In genomic region chr5:32707394-32707997, GRCh38 we compare ENCODE assay signal across 9 cellular contexts. TPM values are rescaled to one million over a fixed set of nuclear protein-coding genes. Genes with fewer than 3 reads are reported as not detected.
DNase-seq lines count a peak whose midpoint lies in the region; ATAC-seq, FAIRE-seq and TF ChIP-seq lines count a peak whose summit lies in the region.
"Had no signal": no experiment of that assay in that cellular context is flagged by ENCODE, and none has a peak within 500 bp of the region (broad histone marks: within the 10 kb centered on the region; RNA-seq: fewer than 3 reads in every experiment).

No MANE protein-coding gene starts in this region.

- no peak overlapping the region for H3K27ac ChIP-seq in K562 (ENCODE audit: extremely low read depth, low read depth, low read length)

- no peaks in the 10 kb centered on the region for H3K79me2 ChIP-seq in K562 (ENCODE audit: control insufficient read depth, insufficient read depth, low read length)

- H3K4me1 Mint-ChIP-seq in nephron, result peaks cover 16% of the 10 kb centered on the region
- H3K4me1 Mint-ChIP-seq in T-helper 2 cell treated with Interferon-gamma antibody and Interleukin-4, amounts not matched to agents 5 μg/mL and 100 μg/mL, for 36 hours (ENCODE audit: low read depth), result peaks cover 16% of the 10 kb centered on the region

- POLR2A ChIA-PET in K562 (lab: Yijun Ruan, JAX), result no interaction called here

- TF ChIP-seq EP300 in K562 (IDR thresholded peaks at IDR 0.05; ENCODE audit: low read length), result no peak

- no peaks in the 10 kb centered on the region for H3K36me3 ChIP-seq in K562 (ENCODE audit: control insufficient read depth, insufficient read depth, low read length)

- H3K27me3 Mint-ChIP-seq in nephron (ENCODE audit: low read depth), result peaks cover 63% of the 10 kb centered on the region
- peaks cover 49% of the 10 kb centered on the region for H3K27me3 Mint-ChIP-seq in T-helper 2 cell treated with Interferon-gamma antibody and Interleukin-4, amounts not matched to agents 5 μg/mL and 100 μg/mL, for 36 hours (ENCODE audit: low read depth)

- ATAC-seq in K562, result peak; percentile 28; the same call in 1 of the 3 replicates

- H3K4me2 ChIP-seq in K562 (ENCODE audit: insufficient read depth, low read length), result no peak overlapping the region

- no peak for TF ChIP-seq POLR2A in K562 (conservative IDR thresholded peaks at IDR 0.05)

- peak; percentile 39 to 52 (median 50); a peak in 5 of 6 replicates for TF ChIP-seq CTCF in K562 (IDR thresholded peaks at IDR 0.05 in 2 of 3, conservative IDR thresholded peaks at IDR 0.05 in 1 of 3; ENCODE audit: insufficient read depth in 2 of 3, low read depth in 1 of 3, low read length in 3 of 3)
- TF ChIP-seq CTCF in nephron (IDR thresholded peaks at IDR 0.05; ENCODE audit: unreplicated experiment in 3 of 3), result peak; percentile 43 to 64 (median 53)

- DNase-seq in EL (peak; percentile 53), LoVo (ENCODE audit: low spot score) (peak; percentile 37), K562 (ENCODE audit: extremely low read depth in 1 of 4, low spot score in 3 of 4) (peak in 1 of 4 experiments; percentile 27), GM19240 (ENCODE audit: insufficient read length, low spot score) (no peak), epidermal melanocyte (ENCODE audit: insufficient read length, low spot score) (no peak), cerebellum (ENCODE audit: low spot score) (no peak)
- no peak for DNase-seq in T-helper 2 cell treated with Interferon-gamma antibody and Interleukin-4, amounts not matched to agents 5 μg/mL and 100 μg/mL, for 36 hours (ENCODE audit: low spot score)
- DNase-seq: activated naive CD4-positive, alpha-beta T cell treated with anti-CD3 and anti-CD28 coated beads, Interleukin-2, amount 10 ng/mL, durations not matched to agents 7 days and 5 days had no signal

- H3K27me3 ChIP-seq in K562 (ENCODE audit: control insufficient read depth in 2 of 2, insufficient read depth in 2 of 2, low read length in 2 of 2), result peaks cover 8 to 27% of the 10 kb centered on the region in 2 experiments; a peak in 3 of 5 replicates

- WGBS in K562 (ENCODE audit: insufficient coverage, low coverage, missing lambda C conversion rate), result 6% methylated on average over 2 of the region's 2 CpGs

- H3K27ac Mint-ChIP-seq in nephron, result peak overlapping the region in 2 of 3 experiments; percentile 7 to 57
- H3K27ac Mint-ChIP-seq in T-helper 2 cell treated with Interferon-gamma antibody and Interleukin-4, amounts not matched to agents 5 μg/mL and 100 μg/mL, for 36 hours, result no peak overlapping the region
- H3K27ac Mint-ChIP-seq: activated naive CD4-positive, alpha-beta T cell treated with anti-CD3 and anti-CD28 coated beads, Interleukin-2, amount 10 ng/mL, durations not matched to agents 7 days and 5 days had no signal

- H3K36me3 Mint-ChIP-seq in nephron (ENCODE audit: low read depth), result no peaks in the 10 kb centered on the region
- peaks cover 1% of the 10 kb centered on the region for H3K36me3 Mint-ChIP-seq in T-helper 2 cell treated with Interferon-gamma antibody and Interleukin-4, amounts not matched to agents 5 μg/mL and 100 μg/mL, for 36 hours (ENCODE audit: low read depth)
- H3K36me3 Mint-ChIP-seq: activated naive CD4-positive, alpha-beta T cell treated with anti-CD3 and anti-CD28 coated beads, Interleukin-2, amount 10 ng/mL, durations not matched to agents 7 days and 5 days had no signal

- no peak overlapping the region for H2AFZ ChIP-seq in K562 (ENCODE audit: low read depth, low read length)

- intact Hi-C loops in K562 (cut with micrococcal nuclease), result loop anchor here (1.0 to 10.0 kb wide), 3 partner anchors 237 to 715 kb away; no protein-coding TSS in a partner anchor

- CTCF ChIA-PET in K562 (lab: Yijun Ruan, JAX; ENCODE audit: low intra/inter-chr PET ratio), result no interaction called here

- peak; percentile 17 to 60; a peak in 2 of 4 replicates for TF ChIP-seq RAD21 in K562 (CRISPR knock-in tag; conservative IDR thresholded peaks at IDR 0.05 in 1 of 2, IDR thresholded peaks at IDR 0.05 in 1 of 2)

- no peaks in the 10 kb centered on the region for H3K9me3 ChIP-seq in K562 (replicated peaks; ENCODE audit: control insufficient read depth, insufficient read depth, low read depth, low read length)

- in situ Hi-C loops in K562 (cut with MboI), result no loop called here

- H3K9me3 Mint-ChIP-seq in nephron, result peaks cover 2% of the 10 kb centered on the region
- H3K9me3 Mint-ChIP-seq in T-helper 2 cell treated with Interferon-gamma antibody and Interleukin-4, amounts not matched to agents 5 μg/mL and 100 μg/mL, for 36 hours, result no peaks in the 10 kb centered on the region
- H3K9me3 Mint-ChIP-seq: activated naive CD4-positive, alpha-beta T cell treated with anti-CD3 and anti-CD28 coated beads, Interleukin-2, amount 10 ng/mL, durations not matched to agents 7 days and 5 days had no signal

- H3K9ac ChIP-seq in K562 (ENCODE audit: insufficient read depth in 1 of 2, low read depth in 2 of 2, low read length in 2 of 2), result no peak overlapping the region

- no peak overlapping the region for H3K4me3 ChIP-seq in K562

- H4K20me1 ChIP-seq in K562 (replicated peaks; ENCODE audit: control insufficient read depth, insufficient read depth, low read length), result no peaks in the 10 kb centered on the region

- BruUV-seq in K562 (replicated peaks; lab: Mats Ljungman, UMichigan), result no TSS peak

- peak; percentile 49 for FAIRE-seq in K562 (lab: Jason Lieb, UNC)

- no peaks in the 10 kb centered on the region for H3K9me1 ChIP-seq in K562 (ENCODE audit: control insufficient read depth, insufficient read depth, low read length)

- peaks cover 0 to 18% of the 10 kb centered on the region in 2 experiments; a peak in 2 of 5 replicates for H3K4me1 ChIP-seq in K562 (replicated peaks in 1 of 2; ENCODE audit: control insufficient read depth in 2 of 2, insufficient read depth in 2 of 2, low read length in 2 of 2)

- peak overlapping the region; percentile 34 to 72 (median 65) for H3K4me3 Mint-ChIP-seq in nephron
- H3K4me3 Mint-ChIP-seq in T-helper 2 cell treated with Interferon-gamma antibody and Interleukin-4, amounts not matched to agents 5 μg/mL and 100 μg/mL, for 36 hours, result no peak overlapping the region
- H3K4me3 Mint-ChIP-seq: activated naive CD4-positive, alpha-beta T cell treated with anti-CD3 and anti-CD28 coated beads, Interleukin-2, amount 10 ng/mL, durations not matched to agents 7 days and 5 days had no signal

TF ChIP-seq in K562, 482 proteins besides CTCF, POLR2A, EP300 and RAD21 (continues in another document):
- TF ChIP-seq NCOR1 (IDR thresholded peaks at IDR 0.05) (no peak), REST (CRISPR knock-in tag; IDR thresholded peaks at IDR 0.05; ENCODE audit: low read depth) (no peak), ZZZ3 (IDR thresholded peaks at IDR 0.05) (no peak), CBX1 (IDR thresholded peaks at IDR 0.05; ENCODE audit: low read depth) (no peak)

RNA-seq across cellular contexts. Expression of gene NPR3, which starts 3.6 kb away (rescaled TPM):
- total RNA-seq in K562 (2011; cell fraction: chromatin; rRNA removed; ENCODE audit: low replicate concordance), result 0.14 and 0.42 TPM in 2 replicates
- 0.13 TPM in 1 of 2 replicates, not detected in the other for total RNA-seq in K562 (2011; cell fraction: nucleolus; rRNA removed)
- 0.15 TPM in 1 of 2 replicates, not detected in the other for total RNA-seq in K562 (2011; cell fraction: nucleoplasm; rRNA removed)
- total RNA-seq in K562 (2014; rRNA removed) (0.05 TPM in 1 of 2 replicates, not detected in the other), K562 (2014; rRNA removed; fragmentation: Illumina TruSeq; extraction: Trizol) (0.03 and 0.11 TPM in 2 replicates), K562 (2015; rRNA removed; fragmentation: Illumina TruSeq; extraction: Trizol) (0.04 TPM in 1 of 2 replicates, not detected in the other), K562 (2021) (0.04 TPM in 1 of 2 replicates, not detected in the other), cerebellum (3.6 TPM)
- polyA plus RNA-seq in K562 (2011; rRNA removed) (0.03 and 0.05 TPM in 2 replicates), K562 (2014; fragmentation: Illumina TruSeq; extraction: Trizol) (0.03 TPM in 1 of 2 replicates, not detected in the other), K562 (2014; fragmentation: Nextera tagmentation; extraction: Ambion mirVana) (not detected), K562 (2014; rRNA removed) (0.01 TPM in 1 of 2 replicates, not detected in the other)
- polyA plus RNA-seq in K562 (2011; cell fraction: cytosol; rRNA removed), result 0.01 TPM in 1 of 2 replicates, not detected in the other
- polyA plus RNA-seq in K562 (2011; cell fraction: nucleus; rRNA removed), result 0.07 and 0.10 TPM in 2 replicates
- 0.07 and 0.08 TPM in 2 replicates for polyA plus RNA-seq in K562 (2012)
- polyA minus RNA-seq in K562 (2011; rRNA and poly(A)+ RNA removed), result 0.03 and 0.04 TPM in 2 replicates
- not detected in 2 replicates for polyA minus RNA-seq in K562 (2011; cell fraction: cytosol; rRNA and poly(A)+ RNA removed)
- 0.13 and 0.22 TPM in 2 replicates for polyA minus RNA-seq in K562 (2011; cell fraction: nucleus; rRNA and poly(A)+ RNA removed)

Comparison
In these comparisons a context has a peak if more than half of its experiments do, and no peak if none do; other contexts are left out.
1. DNase-seq: peak in EL (single experiment) and LoVo (single experiment); none in T-helper 2 cell treated with Interferon-gamma antibody and Interleukin-4, amounts not matched to agents 5 μg/mL and 100 μg/mL, for 36 hours (single experiment), GM19240 (single experiment), epidermal melanocyte (single experiment) and cerebellum (single experiment).